24 cellular contexts compared by ENCODE assay signal in the genomic region with DNA sequence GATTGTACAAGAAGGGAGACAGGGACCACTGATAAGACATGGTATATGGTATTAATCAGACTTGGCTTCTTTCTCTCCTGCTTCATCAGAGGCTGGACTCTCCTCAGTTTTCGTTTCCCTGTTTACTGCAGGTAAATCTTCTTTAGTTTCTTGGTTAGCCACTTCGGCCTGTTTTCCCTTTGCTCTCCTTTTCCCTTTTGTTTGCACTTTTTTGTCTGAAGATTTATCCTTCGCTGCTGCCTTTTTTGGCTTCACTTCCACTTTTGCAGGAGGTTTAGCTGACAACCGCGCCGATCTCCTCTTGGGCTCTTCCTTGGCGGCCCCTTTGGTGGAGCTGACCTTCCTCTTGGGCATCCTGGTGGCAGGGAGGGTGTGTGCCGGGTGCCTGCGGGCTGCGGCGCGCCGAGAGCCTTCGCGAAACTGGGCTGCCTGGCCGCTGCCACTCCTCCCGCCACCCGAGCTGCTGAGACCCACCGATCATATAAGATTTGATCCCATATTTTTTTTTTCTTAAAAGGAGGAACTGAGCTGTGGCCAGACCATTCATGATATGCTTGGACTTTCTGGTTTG. TPM values are rescaled to one million over a fixed set of nuclear protein-coding genes. Genes with fewer than 3 reads are reported as not detected.
"Had no signal": no experiment of that assay in that cellular context is flagged by ENCODE, and none has a peak within 500 bp of the region (broad histone marks: within the 10 kb centered on the region; RNA-seq: fewer than 3 reads in every experiment).

No MANE protein-coding gene starts in this region.

RNA-seq across cellular contexts. Expression of gene SMIM9, which starts 17.3 kb away (rescaled TPM):
- total RNA-seq: hepatocyte; kidney; kidney epithelial cell; left cardiac atrium; left colon; left lobe of liver; left lung; left ventricle myocardium inferior; left ventricle myocardium superior; lower leg skin; lower lobe of right lung; lung microvascular endothelial cell; mammary epithelial cell; mesenteric fat pad; mesothelial cell of epicardium; mononuclear cell; mucosa of descending colon; mucosa of gallbladder; myocyte; naive thymus-derived CD4-positive, alpha-beta T cell had no signal
- polyA plus RNA-seq: hepatocyte; immature natural killer cell; keratinocyte; liver; lung; mammary epithelial cell; naive thymus-derived CD4-positive, alpha-beta T cell had no signal
